Comparison of ENCODE assay signal across 1 cellular context in the genomic region with DNA sequence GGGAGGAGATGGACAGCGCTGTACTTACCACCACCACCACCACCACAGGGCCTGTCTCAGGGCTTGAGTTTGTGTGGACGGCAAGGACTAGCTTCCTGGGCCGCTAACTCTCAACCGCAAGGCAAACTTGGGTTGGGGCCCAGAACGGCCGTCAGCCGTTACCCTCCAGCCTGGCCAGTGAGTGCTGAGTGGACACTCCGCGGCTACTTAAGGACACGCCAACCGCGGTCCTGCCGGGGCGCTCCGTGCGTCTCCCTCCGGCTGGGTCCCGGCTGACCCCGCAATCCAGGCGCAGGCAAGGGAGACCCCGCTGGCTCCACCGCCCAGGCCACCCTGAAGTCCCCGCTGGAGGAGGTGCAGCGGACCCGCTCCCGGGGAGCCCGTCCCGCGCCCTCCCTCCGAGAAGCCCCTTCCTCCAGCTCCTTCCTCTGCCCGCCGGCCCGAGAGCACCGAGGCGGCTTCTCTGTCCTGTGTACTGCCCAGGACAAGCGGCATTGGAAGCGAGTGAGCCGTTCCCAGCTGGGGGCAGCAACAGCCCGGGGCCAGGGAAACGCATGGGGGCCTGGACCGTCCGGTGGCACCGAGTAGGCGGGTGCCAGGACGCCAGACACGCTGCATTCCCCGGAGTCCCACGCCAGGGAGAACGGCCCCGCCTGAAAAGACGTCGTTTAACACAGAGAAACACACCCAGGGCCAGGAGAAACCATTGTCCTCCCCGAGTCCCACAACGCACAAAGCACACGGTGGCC.
TF ChIP-seq lines count a peak whose summit lies in the region.

No MANE protein-coding gene starts in this region.

TF ChIP-seq in H1, 55 proteins besides CTCF, POLR2A, EP300 and RAD21:
- TF ChIP-seq, protein P1, sequence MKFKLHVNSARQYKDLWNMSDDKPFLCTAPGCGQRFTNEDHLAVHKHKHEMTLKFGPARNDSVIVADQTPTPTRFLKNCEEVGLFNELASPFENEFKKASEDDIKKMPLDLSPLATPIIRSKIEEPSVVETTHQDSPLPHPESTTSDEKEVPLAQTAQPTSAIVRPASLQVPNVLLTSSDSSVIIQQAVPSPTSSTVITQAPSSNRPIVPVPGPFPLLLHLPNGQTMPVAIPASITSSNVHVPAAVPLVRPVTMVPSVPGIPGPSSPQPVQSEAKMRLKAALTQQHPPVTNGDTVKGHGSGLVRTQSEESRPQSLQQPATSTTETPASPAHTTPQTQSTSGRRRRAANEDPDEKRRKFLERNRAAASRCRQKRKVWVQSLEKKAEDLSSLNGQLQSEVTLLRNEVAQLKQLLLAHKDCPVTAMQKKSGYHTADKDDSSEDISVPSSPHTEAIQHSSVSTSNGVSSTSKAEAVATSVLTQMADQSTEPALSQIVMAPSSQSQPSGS (IDR thresholded peaks at IDR 0.05; ENCODE audit: low read length), result no peak
- TF ChIP-seq JUND (IDR thresholded peaks at IDR 0.05; ENCODE audit: low read length) (no peak), CEBPB (IDR thresholded peaks at IDR 0.05; ENCODE audit: low read depth, low read length) (no peak), PHF8 (conservative IDR thresholded peaks at IDR 0.05; ENCODE audit: low read depth, low read length) (no peak), POU5F1 (IDR thresholded peaks at IDR 0.05; ENCODE audit: low read depth, low read length) (no peak), SIX5 (IDR thresholded peaks at IDR 0.05; ENCODE audit: low read depth, low read length) (no peak), RXRA (IDR thresholded peaks at IDR 0.05; ENCODE audit: insufficient read depth, low read depth, low read length) (no peak), TAF1 (IDR thresholded peaks at IDR 0.05; ENCODE audit: low read depth, low read length) (no peak), YY1 (IDR thresholded peaks at IDR 0.05; ENCODE audit: low read depth, low read length) (no peak), TBP (IDR thresholded peaks at IDR 0.05; ENCODE audit: low read depth, low read length) (no peak), POLR2AphosphoS5 (IDR thresholded peaks at IDR 0.05; ENCODE audit: low read depth, low read length) (no peak), CHD1 (IDR thresholded peaks at IDR 0.05; ENCODE audit: low read depth, low read length) (no peak), ASH2L (IDR thresholded peaks at IDR 0.05; ENCODE audit: low read length) (no peak), SP1 (IDR thresholded peaks at IDR 0.05; ENCODE audit: low read depth, low read length) (no peak), GTF2F1 (IDR thresholded peaks at IDR 0.05; ENCODE audit: borderline replicate concordance, low read depth, low read length) (no peak), KDM4A (IDR thresholded peaks at IDR 0.05; ENCODE audit: low read depth, low read length, severe bottlenecking) (no peak)
- TF ChIP-seq, protein P2, sequence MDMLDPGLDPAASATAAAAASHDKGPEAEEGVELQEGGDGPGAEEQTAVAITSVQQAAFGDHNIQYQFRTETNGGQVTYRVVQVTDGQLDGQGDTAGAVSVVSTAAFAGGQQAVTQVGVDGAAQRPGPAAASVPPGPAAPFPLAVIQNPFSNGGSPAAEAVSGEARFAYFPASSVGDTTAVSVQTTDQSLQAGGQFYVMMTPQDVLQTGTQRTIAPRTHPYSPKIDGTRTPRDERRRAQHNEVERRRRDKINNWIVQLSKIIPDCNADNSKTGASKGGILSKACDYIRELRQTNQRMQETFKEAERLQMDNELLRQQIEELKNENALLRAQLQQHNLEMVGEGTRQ (IDR thresholded peaks at IDR 0.05; ENCODE audit: low read length), result no peak
